Comparison of ENCODE assay signal across 8 cellular contexts in the genomic region with DNA sequence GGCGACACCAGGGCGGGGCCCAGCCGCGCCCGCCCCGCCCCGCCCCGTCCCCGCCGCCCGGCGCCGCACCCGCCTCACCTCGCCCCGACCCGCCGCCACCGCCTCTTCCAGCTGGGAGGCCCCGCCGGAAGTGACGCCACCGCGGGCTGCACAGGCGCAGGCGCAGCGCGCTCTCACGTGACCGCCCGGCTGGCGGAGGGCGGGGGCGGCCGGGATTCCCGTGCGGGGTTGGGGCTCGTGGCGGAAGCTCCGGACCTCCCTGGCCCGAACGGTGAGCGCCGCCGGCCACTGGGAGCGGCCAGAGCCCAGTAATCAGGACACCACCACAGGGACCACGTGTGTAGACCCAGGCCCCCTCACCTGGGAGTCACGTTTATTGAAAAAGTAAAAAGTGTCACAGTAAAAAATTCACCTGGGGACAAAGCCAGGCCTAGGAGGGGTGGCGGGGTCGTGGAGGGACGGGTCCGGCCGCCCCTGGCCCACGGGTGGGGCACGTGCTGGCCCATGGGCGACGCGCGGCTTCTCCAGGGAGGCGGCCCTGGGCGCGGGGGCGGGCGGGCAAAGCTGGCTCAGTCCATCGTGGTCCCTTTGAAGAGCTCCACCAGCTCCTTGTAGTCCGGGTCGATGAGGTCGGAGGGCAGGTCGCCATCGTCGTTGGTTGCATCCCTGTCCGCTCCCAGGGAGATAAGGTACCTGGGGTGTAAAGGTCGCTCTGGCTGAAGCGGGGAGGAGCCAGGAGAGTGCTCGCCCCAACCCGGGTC. TPM values are rescaled to one million over a fixed set of nuclear protein-coding genes. Genes with fewer than 3 reads are reported as not detected.
DNase-seq lines count a peak whose midpoint lies in the region; ATAC-seq and TF ChIP-seq lines count a peak whose summit lies in the region.

A gene with protein sequence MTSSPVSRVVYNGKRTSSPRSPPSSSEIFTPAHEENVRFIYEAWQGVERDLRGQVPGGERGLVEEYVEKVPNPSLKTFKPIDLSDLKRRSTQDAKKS (minus strand): TSS at position 132 of the 761 bp plus-strand sequence. CDS start 8,785 bp downstream, outside the sequence.

- ATAC-seq in GM18861 (IDR thresholded peaks at IDR 0.05; ENCODE audit: unreplicated experiment) = peak; percentile 65
- ATAC-seq in HG03097 (IDR thresholded peaks at IDR 0.05; ENCODE audit: low FRiP score, unreplicated experiment) = peak; percentile 57

- in situ Hi-C loops in T47D (cut with HindIII; ENCODE audit: low pct_unique_long_range_greater_than_20kb, low sequenced_read_pairs) = no loop called here

- peak within 1 kb of the TSS; percentile 94 for H3K4me3 ChIP-seq in iPS-18c (ENCODE audit: insufficient read depth, low read depth, low read length)
- H3K4me3 ChIP-seq in skeletal muscle tissue (ENCODE audit: low read length in 3 of 3) = peak within 1 kb of the TSS; percentile 79 to 96 (median 88)

- H3K27me3 ChIP-seq in skeletal muscle tissue (ENCODE audit: control insufficient read depth in 3 of 3, insufficient read depth in 3 of 3, low read length in 3 of 3) = no peaks in the 10 kb centered on the region

- H3K9me3 ChIP-seq in iPS-18c (ENCODE audit: control insufficient read depth, insufficient read depth, low read length) = no peaks in the 10 kb centered on the region
- no peaks in the 10 kb centered on the region for H3K9me3 ChIP-seq in skeletal muscle tissue (ENCODE audit: control insufficient read depth in 3 of 3, low read length in 3 of 3)

- peak; percentile 97 for DNase-seq in NCI-H2196 treated with DMSO at 0.1 percent for 48 hours (lab: John Stamatoyannopoulos, UW; ENCODE audit: unreplicated experiment)
- DNase-seq in T47D (ENCODE audit: low read depth in 1 of 2, low spot score in 1 of 2) = peak; percentile 97 to 98

- TF ChIP-seq CTCF in 22Rv1 (IDR thresholded peaks at IDR 0.05) (no peak), VCaP (conservative IDR thresholded peaks at IDR 0.05) (no peak)

- H3K27ac ChIP-seq in 22Rv1 (peak within 1 kb of the TSS; percentile 83), VCaP (peak within 1 kb of the TSS; percentile 98), skeletal muscle tissue (ENCODE audit: low read depth, low read length) (peak within 1 kb of the TSS; percentile 99)

- peaks cover 0 to 11% (median 5%) of the 10 kb centered on the region in 3 donors for H3K36me3 ChIP-seq in skeletal muscle tissue (ENCODE audit: control insufficient read depth in 3 of 3, insufficient read depth in 3 of 3, low read length in 3 of 3)

- peaks cover 29 to 57% (median 35%) of the 10 kb centered on the region in 3 donors for H3K4me1 ChIP-seq in skeletal muscle tissue (ENCODE audit: control insufficient read depth in 3 of 3, insufficient read depth in 3 of 3, low read length in 3 of 3)

- H3K9ac ChIP-seq in skeletal muscle tissue (ENCODE audit: low read depth in 1 of 3, low read length in 3 of 3) = peak within 1 kb of the TSS; percentile 98 to 100 (median 99)

RNA-seq across cellular contexts. Expression of the gene that starts here (rescaled TPM):
- 81.9 TPM for total RNA-seq in skeletal muscle tissue

Comparison
In these comparisons a context has a peak if more than half of its experiments do, and no peak if none do; other contexts are left out.
1. Peak in every context shown above with its lines: DNase-seq, ATAC-seq, H3K4me3 ChIP-seq and H3K27ac ChIP-seq.